In genomic region chr19:11232555-11232954, GRCh38 we compare ENCODE assay signal across 11 cellular contexts. TPM values are rescaled to one million over a fixed set of nuclear protein-coding genes. Genes with fewer than 3 reads are reported as not detected.
"Had no signal": no experiment of that assay in that cellular context is flagged by ENCODE, and none has a peak within 500 bp of the region (broad histone marks: within the 10 kb centered on the region; RNA-seq: fewer than 3 reads in every experiment).

No MANE protein-coding gene starts in this region.

- H3K27ac ChIP-seq: GM23248, KMS-11 had no signal

- DNase-seq: GM23248, GOT3, H7, KBM-7 had no signal

- FAIRE-seq: HepG2 had no signal

- H3K4me2 ChIP-seq: KMS-11 had no signal

- H3K9me3 Mint-ChIP-seq: IgD-negative memory B cell had no signal

- H3K4me1 ChIP-seq: HAP-1 had no signal

- H3K9me3 ChIP-seq: HAP-1 had no signal

- ATAC-seq: HCT116, HepG2 had no signal

- H3K4me1 Mint-ChIP-seq: IgD-negative memory B cell had no signal

- H3K36me3 Mint-ChIP-seq: IgD-negative memory B cell had no signal

- H3K4me3 ChIP-seq: GM23248, HAP-1 had no signal

- H2AFZ ChIP-seq: GM23248 had no signal

- H3K4me3 Mint-ChIP-seq: IgD-negative memory B cell had no signal

- H3K27me3 Mint-ChIP-seq: IgD-negative memory B cell had no signal

- H3K27ac Mint-ChIP-seq: IgD-negative memory B cell had no signal

RNA-seq across cellular contexts. Expression of gene ANGPTL8, which starts 6.9 kb away (rescaled TPM):
- total RNA-seq: H4, H7, HT-29 had no signal
